Comparison of ENCODE assay signal across 28 cellular contexts in genomic region chr21:33449650-33450049, GRCh38. TPM values are rescaled to one million over a fixed set of nuclear protein-coding genes. Genes with fewer than 3 reads are reported as not detected.
"Had no signal": no experiment of that assay in that cellular context is flagged by ENCODE, and none has a peak within 500 bp of the region (broad histone marks: within the 10 kb centered on the region; RNA-seq: fewer than 3 reads in every experiment).

No MANE protein-coding gene starts in this region.

- H3K9me3 ChIP-seq: esophagus squamous epithelium, gastroesophageal sphincter, heart left ventricle, lower lobe of right lung, ovary, psoas muscle, spleen, testis, tibial artery had no signal

- H3K4me3 Mint-ChIP-seq: effector memory CD8-positive, alpha-beta T cell; natural killer cell; stimulated activated memory B cell treated with anti-CD40 and anti-IgM and Interleukin-4, amounts not matched to agents 10 μg/mL and 1 μg/mL and 100 μg/mL, for 72 hours; type B pancreatic cell had no signal

- ATAC-seq: effector memory CD8-positive, alpha-beta T cell; gastroesophageal sphincter; heart left ventricle; left colon; left ventricle myocardium superior; lower lobe of right lung; natural killer cell; psoas muscle; right cardiac atrium; stimulated activated memory B cell treated with anti-CD40 and anti-IgM and Interleukin-4, amounts not matched to agents 10 μg/mL and 1 μg/mL and 100 μg/mL, for 72 hours; stimulated activated naive CD8-positive, alpha-beta T cell treated with anti-CD3 and anti-CD28 coated beads, Interleukin-15, Interleukin-2, amounts not matched to agents 100 U/mL and 50 U/mL, for 24 hours had no signal

- H3K27ac Mint-ChIP-seq: effector memory CD8-positive, alpha-beta T cell; natural killer cell; stimulated activated memory B cell treated with anti-CD40 and anti-IgM and Interleukin-4, amounts not matched to agents 10 μg/mL and 1 μg/mL and 100 μg/mL, for 72 hours; type B pancreatic cell had no signal

- H3K4me1 Mint-ChIP-seq: natural killer cell had no signal

- H3K9me3 Mint-ChIP-seq: effector memory CD8-positive, alpha-beta T cell; natural killer cell; stimulated activated memory B cell treated with anti-CD40 and anti-IgM and Interleukin-4, amounts not matched to agents 10 μg/mL and 1 μg/mL and 100 μg/mL, for 72 hours; type B pancreatic cell had no signal

- H3K27ac ChIP-seq: esophagus squamous epithelium, gastroesophageal sphincter, heart left ventricle, lower lobe of right lung, ovary, psoas muscle, skin epidermis, spleen, testis, tibial artery had no signal

- H3K27me3 Mint-ChIP-seq: effector memory CD8-positive, alpha-beta T cell; stimulated activated memory B cell treated with anti-CD40 and anti-IgM and Interleukin-4, amounts not matched to agents 10 μg/mL and 1 μg/mL and 100 μg/mL, for 72 hours; type B pancreatic cell had no signal

- FAIRE-seq: endometrium, islet of Langerhans had no signal

- H3K27me3 ChIP-seq: esophagus squamous epithelium, gastroesophageal sphincter, heart left ventricle, ovary, spleen, testis, tibial artery had no signal

- H3K36me3 ChIP-seq: ovary had no signal

- H3K4me1 ChIP-seq: lower lobe of right lung, psoas muscle had no signal

- DNase-seq: cortex of kidney; effector memory CD8-positive, alpha-beta T cell; esophagus squamous epithelium; foreskin fibroblast; heart left ventricle; hippocampal formation; left colon; left ventricle myocardium superior; lower lobe of right lung; natural killer cell; occipital lobe; ovary; posterior cingulate gyrus; psoas muscle; right cardiac atrium; spleen; stimulated activated CD4-positive, alpha-beta T cell treated with anti-CD3 and anti-CD28 coated beads, Interleukin-4, amount 100 ng/mL, for 4 hours; stimulated activated naive CD8-positive, alpha-beta T cell treated with anti-CD3 and anti-CD28 coated beads, Interleukin-15, Interleukin-2, amounts not matched to agents 100 U/mL and 50 U/mL, for 24 hours; substantia nigra; testis; tibial artery had no signal

- H3K4me3 ChIP-seq: esophagus squamous epithelium, gastroesophageal sphincter, heart left ventricle, lower lobe of right lung, ovary, psoas muscle, skin epidermis, spleen, testis, tibial artery had no signal

RNA-seq across cellular contexts. Expression of gene DNAJC28, which starts 41.9 kb away (rescaled TPM):
- total RNA-seq: mononuclear cell had no signal
